ENCODE assay signal across 28 cellular contexts in genomic region chr2:236049981-236050380, GRCh38.
DNase-seq lines count a peak whose midpoint lies in the region; ATAC-seq, FAIRE-seq and TF ChIP-seq lines count a peak whose summit lies in the region.
"Had no signal": no experiment of that assay in that cellular context is flagged by ENCODE, and none has a peak within 500 bp of the region (broad histone marks: within the 10 kb centered on the region; RNA-seq: fewer than 3 reads in every experiment).

No MANE protein-coding gene starts in this region.

- no peaks in the 10 kb centered on the region for H3K36me3 Mint-ChIP-seq in activated naive CD8-positive, alpha-beta T cell treated with anti-CD3 and anti-CD28 coated beads, Interleukin-2, amount 50 U/mL, for 24 hours (ENCODE audit: low read depth)
- H3K36me3 Mint-ChIP-seq: natural killer cell had no signal

- ATAC-seq in GM18867 (IDR thresholded peaks at IDR 0.05; ENCODE audit: unreplicated experiment) = peak; percentile 55
- peak; percentile 80 for ATAC-seq in activated naive CD8-positive, alpha-beta T cell treated with anti-CD3 and anti-CD28 coated beads, Interleukin-2, amount 50 U/mL, for 24 hours
- ATAC-seq in stimulated activated naive CD8-positive, alpha-beta T cell treated with anti-CD3 and anti-CD28 coated beads, Interleukin-15, Interleukin-2, amounts not matched to agents 100 U/mL and 50 U/mL, for 24 hours = peak; percentile 71
- ATAC-seq: esophagus mucosa, GM23338, left ventricle myocardium superior, natural killer cell, pancreas, PC-3, right cardiac atrium had no signal

- TF ChIP-seq POLR2A in GM12892 (IDR thresholded peaks at IDR 0.05; ENCODE audit: low read depth, low read length) = no peak

- no peak overlapping the region for H3K27ac Mint-ChIP-seq in activated naive CD8-positive, alpha-beta T cell treated with anti-CD3 and anti-CD28 coated beads, Interleukin-2, amount 50 U/mL, for 24 hours
- H3K27ac Mint-ChIP-seq: activated naive CD4-positive, alpha-beta T cell treated with anti-CD3 and anti-CD28 coated beads for 36 hours; GM23338; mesothelial cell of epicardium; natural killer cell; stimulated activated naive CD8-positive, alpha-beta T cell treated with anti-CD3 and anti-CD28 coated beads, Interleukin-15, Interleukin-2, amounts not matched to agents 100 ng/mL and 50 ng/mL, for 24 hours had no signal

- peaks cover 19% of the 10 kb centered on the region for H3K27me3 Mint-ChIP-seq in activated naive CD8-positive, alpha-beta T cell treated with anti-CD3 and anti-CD28 coated beads, Interleukin-2, amount 50 U/mL, for 24 hours

- H3K9me3 Mint-ChIP-seq in activated naive CD8-positive, alpha-beta T cell treated with anti-CD3 and anti-CD28 coated beads, Interleukin-2, amount 50 U/mL, for 24 hours = no peaks in the 10 kb centered on the region
- H3K9me3 Mint-ChIP-seq: activated naive CD4-positive, alpha-beta T cell treated with anti-CD3 and anti-CD28 coated beads for 36 hours; GM23338; mesothelial cell of epicardium; natural killer cell; stimulated activated naive CD8-positive, alpha-beta T cell treated with anti-CD3 and anti-CD28 coated beads, Interleukin-15, Interleukin-2, amounts not matched to agents 100 ng/mL and 50 ng/mL, for 24 hours had no signal

- DNase-seq in stimulated activated CD4-positive, alpha-beta T cell treated with anti-CD3 and anti-CD28 coated beads, Interleukin-12 subunit alpha, Interleukin-12 subunit beta, amount 100 ng/mL, for 48 hours (ENCODE audit: low read depth in 2 of 3, low spot score in 1 of 3) = peak; percentile 1 to 14 (median 2)
- DNase-seq in stimulated activated CD4-positive, alpha-beta T cell treated with anti-CD3 and anti-CD28 coated beads, Interleukin-12 subunit alpha, Interleukin-12 subunit beta, amount 100 ng/mL, for 4 hours = no peak
- no peak for DNase-seq in activated naive CD8-positive, alpha-beta T cell treated with anti-CD3 and anti-CD28 coated beads, Interleukin-2, amount 50 U/mL, for 24 hours
- peak; percentile 5 for DNase-seq in stimulated activated naive CD8-positive, alpha-beta T cell treated with anti-CD3 and anti-CD28 coated beads, Interleukin-15, Interleukin-2, amounts not matched to agents 100 U/mL and 50 U/mL, for 24 hours
- DNase-seq in HTR-8/SVneo (ENCODE audit: insufficient read length, low spot score) (no peak), GM12892 (ENCODE audit: insufficient read length) (no peak)
- DNase-seq: activated CD4-positive, alpha-beta T cell treated with anti-CD3 and anti-CD28 coated beads, Interleukin-2, amount 50 U/mL, for 1 hour; activated naive CD4-positive, alpha-beta T cell treated with anti-CD3 and anti-CD28 coated beads for 36 hours; aorta; COR-L47; DMS79; hypothalamus; left ventricle myocardium superior; natural killer cell; NCI-H1105 treated with DMSO at 0.1 percent for 48 hours; NCI-H2029 treated with DMSO at 0.1 percent for 48 hours; NCI-H446; pancreas; PC-3; right cardiac atrium; Right ventricle myocardium superior; SW 1271 had no signal

- FAIRE-seq in HTR-8/SVneo (lab: Jason Lieb, UNC) (no peak), GM12892 (lab: Jason Lieb, UNC) (no peak)
- FAIRE-seq: frontal cortex, pancreas had no signal

- H3K4me1 Mint-ChIP-seq in activated naive CD8-positive, alpha-beta T cell treated with anti-CD3 and anti-CD28 coated beads, Interleukin-2, amount 50 U/mL, for 24 hours = peaks cover 7% of the 10 kb centered on the region

- no peak overlapping the region for H3K4me3 Mint-ChIP-seq in activated naive CD8-positive, alpha-beta T cell treated with anti-CD3 and anti-CD28 coated beads, Interleukin-2, amount 50 U/mL, for 24 hours
- H3K4me3 Mint-ChIP-seq: activated naive CD4-positive, alpha-beta T cell treated with anti-CD3 and anti-CD28 coated beads for 36 hours; GM23338; mesothelial cell of epicardium; natural killer cell; stimulated activated naive CD8-positive, alpha-beta T cell treated with anti-CD3 and anti-CD28 coated beads, Interleukin-15, Interleukin-2, amounts not matched to agents 100 ng/mL and 50 ng/mL, for 24 hours had no signal

Comparison
In these comparisons a context has a peak if more than half of its experiments do, and no peak if none do; other contexts are left out.
1. DNase-seq: peak in stimulated activated CD4-positive, alpha-beta T cell treated with anti-CD3 and anti-CD28 coated beads, Interleukin-12 subunit alpha, Interleukin-12 subunit beta, amount 100 ng/mL, for 48 hours (3 of 3) and stimulated activated naive CD8-positive, alpha-beta T cell treated with anti-CD3 and anti-CD28 coated beads, Interleukin-15, Interleukin-2, amounts not matched to agents 100 U/mL and 50 U/mL, for 24 hours (single experiment); none in stimulated activated CD4-positive, alpha-beta T cell treated with anti-CD3 and anti-CD28 coated beads, Interleukin-12 subunit alpha, Interleukin-12 subunit beta, amount 100 ng/mL, for 4 hours (single experiment), activated naive CD8-positive, alpha-beta T cell treated with anti-CD3 and anti-CD28 coated beads, Interleukin-2, amount 50 U/mL, for 24 hours (single experiment), HTR-8/SVneo (single experiment) and GM12892 (single experiment).
2. Peak in every context shown above with its lines, with median percentiles within 50 percentile points of each other: ATAC-seq.